36 cellular contexts compared by ENCODE assay signal in the genomic region with DNA sequence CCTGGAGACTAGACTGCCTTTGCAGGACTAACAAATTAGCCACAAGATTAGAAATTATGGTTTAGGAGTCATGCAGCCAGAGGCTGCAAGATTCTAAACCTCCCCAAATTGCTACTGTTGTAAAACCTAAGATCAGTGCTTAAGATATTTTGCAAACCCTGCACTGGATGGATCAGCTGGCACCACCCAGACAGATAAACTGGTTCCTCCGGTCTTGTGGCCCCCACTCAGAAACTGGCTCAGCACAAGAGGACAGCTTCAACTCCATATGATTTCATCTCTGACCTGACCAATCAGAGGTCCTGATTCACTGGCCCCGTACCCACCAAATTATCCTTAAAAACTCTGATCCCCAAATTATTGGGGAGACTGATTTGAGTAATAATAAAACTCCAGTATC.
"Had no signal": no experiment of that assay in that cellular context is flagged by ENCODE, and none has a peak within 500 bp of the region (broad histone marks: within the 10 kb centered on the region; RNA-seq: fewer than 3 reads in every experiment).

No MANE protein-coding gene starts in this region.

- DNase-seq: activated B cell treated with CpG ODN at 0.5 μM for 24 hours; activated CD4-positive, alpha-beta memory T cell treated with anti-CD3 and anti-CD28 coated beads for 36 hours; activated CD4-positive, alpha-beta T cell treated with anti-CD3 and anti-CD28 coated beads for 4 hours; activated CD4-positive, alpha-beta T cell treated with anti-CD3 and anti-CD28 coated beads, Interleukin-2, amount 10 ng/mL, durations not matched to agents 24 days and 14 days; activated CD4-positive, alpha-beta T cell treated with anti-CD3 and anti-CD28 coated beads, Interleukin-2, amount 50 U/mL, for 1 hour; activated CD4-positive, alpha-beta T cell treated with anti-CD3 and anti-CD28 coated beads, Interleukin-2, amount 50 U/mL, for 4 hours; activated CD4-positive, CD25-positive, alpha-beta regulatory T cell treated with anti-CD3 and anti-CD28 coated beads, Interleukin-2, amount 50 U/mL, for 72 hours; activated CD8-positive, alpha-beta memory T cell treated with anti-CD3 and anti-CD28 coated beads, Interleukin-2, amount 50 U/mL, for 4 hours; activated CD8-positive, alpha-beta T cell treated with anti-CD3 and anti-CD28 coated beads for 36 hours; activated gamma-delta T cell; activated naive CD4-positive, alpha-beta T cell treated with anti-CD3 and anti-CD28 coated beads, Interleukin-2, amount 10 ng/mL, durations not matched to agents 7 days and 5 days; activated naive CD4-positive, alpha-beta T cell treated with Interleukin-2 at 50 U/mL for 16 hours; activated naive CD8-positive, alpha-beta T cell treated with anti-CD3 and anti-CD28 coated beads, Interleukin-2, amount 10 ng/mL, durations not matched to agents 7 days and 5 days; activated naive CD8-positive, alpha-beta T cell treated with anti-CD3 and anti-CD28 coated beads, Interleukin-2, amount 50 U/mL, for 24 hours; activated T-cell treated with anti-CD3 and anti-CD28 coated beads for 4 hours; activated T-cell treated with anti-CD3 and anti-CD28 coated beads, Interleukin-2, amount 50 U/mL, for 1 hour; activated T-cell treated with anti-CD3 and anti-CD28 coated beads, Interleukin-2, amount 50 U/mL, for 4 hours; activated T-cell treated with anti-CD3 and anti-CD28 coated beads, Interleukin-2, amount 50 U/mL, for 72 hours; amygdala; anterior cingulate cortex; caudate nucleus; cerebellar nuclear complex; T-helper 1 cell; T-helper 2 cell; T-helper 9 cell had no signal

- H3K4me3 ChIP-seq: ascending aorta, cardiac muscle cell had no signal

- H3K4me1 ChIP-seq: ascending aorta had no signal

- H3K27ac Mint-ChIP-seq: activated B cell treated with CpG ODN at 0.5 μM for 24 hours; activated CD4-positive, alpha-beta memory T cell treated with anti-CD3 and anti-CD28 coated beads for 36 hours; activated CD4-positive, alpha-beta T cell treated with anti-CD3 and anti-CD28 coated beads, Interleukin-2, amount 10 ng/mL, durations not matched to agents 24 days and 14 days; activated CD8-positive, alpha-beta T cell treated with anti-CD3 and anti-CD28 coated beads for 36 hours; activated naive CD4-positive, alpha-beta T cell treated with anti-CD3 and anti-CD28 coated beads, Interleukin-2, amount 10 ng/mL, durations not matched to agents 7 days and 5 days; activated naive CD4-positive, alpha-beta T cell treated with anti-CD3 and anti-CD28 coated beads, Interleukin-2, amount 50 U/mL, for 24 hours; activated naive CD8-positive, alpha-beta T cell; activated naive CD8-positive, alpha-beta T cell treated with anti-CD3 and anti-CD28 coated beads, Interleukin-2, amount 10 ng/mL, durations not matched to agents 7 days and 5 days; activated naive CD8-positive, alpha-beta T cell treated with anti-CD3 and anti-CD28 coated beads, Interleukin-2, amount 50 U/mL, for 24 hours; activated T-cell treated with anti-CD3 and anti-CD28 coated beads, Interleukin-2, amount 50 U/mL, for 72 hours; activated T-helper 1 cell treated with anti-CD3 and anti-CD28 coated beads, Interleukin-12 subunit alpha, Interleukin-12 subunit beta, Interleukin-2, Interleukin-4 antibody, amounts not matched to agents 30 ng/mL and 10 ng/mL and 1 ng/mL, durations not matched to agents 14 hours and 24 hours and 36 hours; activated T-helper 17 cell treated with anti-CD3 and anti-CD28 coated beads, Interleukin-2, amount 50 U/mL, for 72 hours; brain; T-helper 1 cell treated with Interleukin-12 subunit alpha and Interleukin-12 subunit beta and Interleukin-4 antibody, amounts not matched to agents 30 μg/mL and 1 μg/mL, for 36 hours; T-helper 2 cell treated with Interferon-gamma antibody and Interleukin-4, amounts not matched to agents 5 μg/mL and 100 μg/mL, for 36 hours had no signal

- H3K9me3 ChIP-seq: ascending aorta had no signal

- H3K9me3 Mint-ChIP-seq: activated B cell treated with CpG ODN at 0.5 μM for 24 hours; activated CD4-positive, alpha-beta memory T cell treated with anti-CD3 and anti-CD28 coated beads for 36 hours; activated CD4-positive, alpha-beta T cell treated with anti-CD3 and anti-CD28 coated beads, Interleukin-2, amount 10 ng/mL, durations not matched to agents 24 days and 14 days; activated CD8-positive, alpha-beta T cell treated with anti-CD3 and anti-CD28 coated beads for 36 hours; activated naive CD4-positive, alpha-beta T cell treated with anti-CD3 and anti-CD28 coated beads, Interleukin-2, amount 10 ng/mL, durations not matched to agents 7 days and 5 days; activated naive CD4-positive, alpha-beta T cell treated with anti-CD3 and anti-CD28 coated beads, Interleukin-2, amount 50 U/mL, for 24 hours; activated naive CD8-positive, alpha-beta T cell treated with anti-CD3 and anti-CD28 coated beads, Interleukin-2, amount 10 ng/mL, durations not matched to agents 7 days and 5 days; activated naive CD8-positive, alpha-beta T cell treated with anti-CD3 and anti-CD28 coated beads, Interleukin-2, amount 50 U/mL, for 24 hours; activated T-cell treated with anti-CD3 and anti-CD28 coated beads, Interleukin-2, amount 50 U/mL, for 4 hours; activated T-cell treated with anti-CD3 and anti-CD28 coated beads, Interleukin-2, amount 50 U/mL, for 72 hours; activated T-helper 1 cell treated with anti-CD3 and anti-CD28 coated beads, Interleukin-12 subunit alpha, Interleukin-12 subunit beta, Interleukin-2, Interleukin-4 antibody, amounts not matched to agents 30 ng/mL and 10 ng/mL and 1 ng/mL, durations not matched to agents 14 hours and 24 hours and 36 hours; activated T-helper 17 cell treated with anti-CD3 and anti-CD28 coated beads, Interleukin-2, amount 50 U/mL, for 72 hours; central memory CD8-positive, alpha-beta T cell; T-helper 1 cell treated with Interleukin-12 subunit alpha and Interleukin-12 subunit beta and Interleukin-4 antibody, amounts not matched to agents 30 μg/mL and 1 μg/mL, for 36 hours; T-helper 2 cell treated with Interferon-gamma antibody and Interleukin-4, amounts not matched to agents 5 μg/mL and 100 μg/mL, for 36 hours had no signal

- H3K4me1 Mint-ChIP-seq: activated B cell treated with CpG ODN at 0.5 μM for 24 hours; activated CD4-positive, alpha-beta T cell treated with anti-CD3 and anti-CD28 coated beads, Interleukin-2, amount 10 ng/mL, durations not matched to agents 24 days and 14 days; activated naive CD4-positive, alpha-beta T cell treated with anti-CD3 and anti-CD28 coated beads, Interleukin-2, amount 10 ng/mL, durations not matched to agents 7 days and 5 days; activated naive CD4-positive, alpha-beta T cell treated with anti-CD3 and anti-CD28 coated beads, Interleukin-2, amount 50 U/mL, for 24 hours; activated naive CD8-positive, alpha-beta T cell treated with anti-CD3 and anti-CD28 coated beads, Interleukin-2, amount 10 ng/mL, durations not matched to agents 7 days and 5 days; activated naive CD8-positive, alpha-beta T cell treated with anti-CD3 and anti-CD28 coated beads, Interleukin-2, amount 50 U/mL, for 24 hours; activated T-helper 17 cell treated with anti-CD3 and anti-CD28 coated beads, Interleukin-2, amount 50 U/mL, for 72 hours; brain; central memory CD8-positive, alpha-beta T cell had no signal

- H3K36me3 ChIP-seq: ascending aorta, cardiac muscle cell had no signal

- H3K27me3 ChIP-seq: ascending aorta, cardiac muscle cell had no signal

- H3K36me3 Mint-ChIP-seq: activated CD4-positive, alpha-beta memory T cell treated with anti-CD3 and anti-CD28 coated beads for 36 hours; activated naive CD4-positive, alpha-beta T cell treated with anti-CD3 and anti-CD28 coated beads, Interleukin-2, amount 10 ng/mL, durations not matched to agents 7 days and 5 days; activated naive CD4-positive, alpha-beta T cell treated with anti-CD3 and anti-CD28 coated beads, Interleukin-2, amount 50 U/mL, for 24 hours; activated naive CD8-positive, alpha-beta T cell; activated naive CD8-positive, alpha-beta T cell treated with anti-CD3 and anti-CD28 coated beads, Interleukin-2, amount 10 ng/mL, durations not matched to agents 7 days and 5 days; brain had no signal

- H3K4me3 Mint-ChIP-seq: activated B cell treated with CpG ODN at 0.5 μM for 24 hours; activated CD4-positive, alpha-beta memory T cell treated with anti-CD3 and anti-CD28 coated beads for 36 hours; activated CD4-positive, alpha-beta T cell treated with anti-CD3 and anti-CD28 coated beads, Interleukin-2, amount 10 ng/mL, durations not matched to agents 24 days and 14 days; activated CD8-positive, alpha-beta T cell treated with anti-CD3 and anti-CD28 coated beads for 36 hours; activated naive CD4-positive, alpha-beta T cell treated with anti-CD3 and anti-CD28 coated beads, Interleukin-2, amount 10 ng/mL, durations not matched to agents 7 days and 5 days; activated naive CD4-positive, alpha-beta T cell treated with anti-CD3 and anti-CD28 coated beads, Interleukin-2, amount 50 U/mL, for 24 hours; activated naive CD8-positive, alpha-beta T cell; activated naive CD8-positive, alpha-beta T cell treated with anti-CD3 and anti-CD28 coated beads, Interleukin-2, amount 10 ng/mL, durations not matched to agents 7 days and 5 days; activated naive CD8-positive, alpha-beta T cell treated with anti-CD3 and anti-CD28 coated beads, Interleukin-2, amount 50 U/mL, for 24 hours; activated T-cell treated with anti-CD3 and anti-CD28 coated beads, Interleukin-2, amount 50 U/mL, for 4 hours; activated T-cell treated with anti-CD3 and anti-CD28 coated beads, Interleukin-2, amount 50 U/mL, for 72 hours; activated T-helper 1 cell treated with anti-CD3 and anti-CD28 coated beads, Interleukin-12 subunit alpha, Interleukin-12 subunit beta, Interleukin-2, Interleukin-4 antibody, amounts not matched to agents 30 ng/mL and 10 ng/mL and 1 ng/mL, durations not matched to agents 14 hours and 24 hours and 36 hours; activated T-helper 17 cell treated with anti-CD3 and anti-CD28 coated beads, Interleukin-2, amount 50 U/mL, for 72 hours; brain; central memory CD8-positive, alpha-beta T cell; T-helper 1 cell treated with Interleukin-12 subunit alpha and Interleukin-12 subunit beta and Interleukin-4 antibody, amounts not matched to agents 30 μg/mL and 1 μg/mL, for 36 hours; T-helper 2 cell treated with Interferon-gamma antibody and Interleukin-4, amounts not matched to agents 5 μg/mL and 100 μg/mL, for 36 hours had no signal

- H3K27ac ChIP-seq: ascending aorta, cardiac muscle cell, VCaP had no signal

- H3K27me3 Mint-ChIP-seq: activated CD4-positive, alpha-beta memory T cell treated with anti-CD3 and anti-CD28 coated beads for 36 hours; activated CD8-positive, alpha-beta T cell treated with anti-CD3 and anti-CD28 coated beads for 36 hours; activated naive CD4-positive, alpha-beta T cell treated with anti-CD3 and anti-CD28 coated beads, Interleukin-2, amount 10 ng/mL, durations not matched to agents 7 days and 5 days; activated naive CD4-positive, alpha-beta T cell treated with anti-CD3 and anti-CD28 coated beads, Interleukin-2, amount 50 U/mL, for 24 hours; activated naive CD8-positive, alpha-beta T cell; activated naive CD8-positive, alpha-beta T cell treated with anti-CD3 and anti-CD28 coated beads, Interleukin-2, amount 50 U/mL, for 24 hours; brain had no signal
